Comparison of ENCODE assay signal across 18 cellular contexts in genomic region chr12:31783996-31784645, GRCh38. TPM values are rescaled to one million over a fixed set of nuclear protein-coding genes. Genes with fewer than 3 reads are reported as not detected.
DNase-seq lines count a peak whose midpoint lies in the region; ATAC-seq, FAIRE-seq and TF ChIP-seq lines count a peak whose summit lies in the region.
"Had no signal": no experiment of that assay in that cellular context is flagged by ENCODE, and none has a peak within 500 bp of the region (broad histone marks: within the 10 kb centered on the region; RNA-seq: fewer than 3 reads in every experiment).

No MANE protein-coding gene starts in this region.

- H3K27ac ChIP-seq in HEK293 (ENCODE audit: extremely low read depth, low read depth, low read length), result no peak overlapping the region
- H3K27ac ChIP-seq: brain microvascular endothelial cell, C4-2B, hepatocyte, tibial artery had no signal

- CTCF ChIA-PET in HEK293 (lab: Yijun Ruan, JAX), result no interaction called here

- TF ChIP-seq CTCF in HEK293 (tag by site-specific recombination; IDR thresholded peaks at IDR 0.05), result no peak

- no peaks in the 10 kb centered on the region for H3K4me1 ChIP-seq in HEK293 (ENCODE audit: control insufficient read depth, insufficient read depth, low read length)
- H3K4me1 ChIP-seq: tibial artery had no signal

- DNase-seq in DMS 273 treated with DMSO at 0.1 percent for 48 hours (lab: John Stamatoyannopoulos, UW) (peak; percentile 92), NCI-H82 treated with DMSO at 0.1 percent for 48 hours (lab: John Stamatoyannopoulos, UW; ENCODE audit: unreplicated experiment) (peak; percentile 14), left lobe of liver (ENCODE audit: low spot score) (peak; percentile 21), NCI-H1105 treated with DMSO at 0.1 percent for 48 hours (lab: John Stamatoyannopoulos, UW) (no peak), frontal cortex (ENCODE audit: low spot score in 2 of 2) (no peak), occipital lobe (lab: John Stamatoyannopoulos, UW) (no peak)
- DNase-seq: brain microvascular endothelial cell, NCI-H1092, NCI-H510A treated with DMSO at 0.1 percent for 48 hours, small intestine, T-helper 17 cell, tibial artery had no signal

- FAIRE-seq in frontal cortex (lab: Jason Lieb, UNC), result no peak
- FAIRE-seq: H1, small intestine had no signal

- ATAC-seq in left lobe of liver, result no peak
- ATAC-seq: activated CD4-positive, CD25-positive, alpha-beta regulatory T cell treated with anti-CD3 and anti-CD28 coated beads, Interleukin-2, amount 50 U/mL, for 24 hours; esophagus mucosa; T-helper 17 cell had no signal

- POLR2A ChIA-PET in HEK293 (lab: Yijun Ruan, JAX), result no interaction called here

- H3K4me3 ChIP-seq in HEK293 (ENCODE audit: low read depth, low read length), result no peak overlapping the region
- H3K4me3 ChIP-seq: hepatocyte, tibial artery had no signal

- H3K9me3 ChIP-seq in HEK293 (ENCODE audit: control insufficient read depth, insufficient read depth, low read depth, low read length), result no peaks in the 10 kb centered on the region
- H3K9me3 ChIP-seq: tibial artery had no signal

- H3K36me3 ChIP-seq in HEK293 (ENCODE audit: control insufficient read depth in 2 of 2, insufficient read depth in 1 of 2, low read length in 2 of 2), result no peaks in the 10 kb centered on the region
- H3K36me3 ChIP-seq: brain microvascular endothelial cell, tibial artery had no signal

TF ChIP-seq in HEK293, 187 proteins besides CTCF, POLR2A, EP300 and RAD21:
- TF ChIP-seq SETDB1 (IDR thresholded peaks at IDR 0.05; ENCODE audit: insufficient read length, low read length) (peak; percentile 31), ZNF350 (tag by site-specific recombination; IDR thresholded peaks at IDR 0.05) (peak; percentile 81), ZSCAN5A (tag by site-specific recombination; IDR thresholded peaks at IDR 0.05) (no peak), ZNF423 (tag by site-specific recombination; IDR thresholded peaks at IDR 0.05) (no peak), ZFP3 (tag by site-specific recombination; IDR thresholded peaks at IDR 0.05; ENCODE audit: low read depth) (no peak), ZNF707 (tag by site-specific recombination; IDR thresholded peaks at IDR 0.05) (no peak), ZEB2 (tag by site-specific recombination; IDR thresholded peaks at IDR 0.05) (no peak)

RNA-seq across cellular contexts. Expression of gene AMN1, which starts 55.3 kb away (rescaled TPM):
- total RNA-seq in left lobe of liver (1.6 TPM), frontal cortex (77.0 TPM), occipital lobe (94.1 TPM)

Comparison
In these comparisons a context has a peak if more than half of its experiments do, and no peak if none do; other contexts are left out.
1. DNase-seq: peak in DMS 273 treated with DMSO at 0.1 percent for 48 hours (single experiment), NCI-H82 treated with DMSO at 0.1 percent for 48 hours (single experiment) and left lobe of liver (single experiment); none in NCI-H1105 treated with DMSO at 0.1 percent for 48 hours (single experiment), frontal cortex (0 of 2) and occipital lobe (single experiment).
2. RNA of gene AMN1, which starts 55.3 kb away (total RNA-seq): 94.1 TPM in occipital lobe (single experiment) and 77.0 TPM in frontal cortex (single experiment); 1.6 TPM in left lobe of liver (single experiment); every median in the first group is over 10 times any median in the second.